In genomic region chr4:80006935-80007744, GRCh38 we compare ENCODE assay signal across 9 cellular contexts.
A peak's percentile ranks its signal among the peaks of the same experiment; 100 is the strongest.
DNase-seq lines count a peak whose midpoint lies in the region; ATAC-seq, FAIRE-seq and TF ChIP-seq lines count a peak whose summit lies in the region.
"Had no signal": no experiment of that assay in that cellular context is flagged by ENCODE, and none has a peak within 500 bp of the region (broad histone marks: within the 10 kb centered on the region; RNA-seq: fewer than 3 reads in every experiment).

No MANE protein-coding gene starts in this region.

- H3K9me3 Mint-ChIP-seq in astrocyte (ENCODE audit: unreplicated experiment): peaks cover 7% of the 10 kb centered on the region

- peaks cover 8% of the 10 kb centered on the region for H3K4me1 ChIP-seq in astrocyte (ENCODE audit: insufficient read depth, low read length)
- H3K4me1 ChIP-seq in lower lobe of right lung: peaks cover 9% of the 10 kb centered on the region

- no peaks in the 10 kb centered on the region for H3K9me3 ChIP-seq in astrocyte (ENCODE audit: insufficient read depth, low read depth, low read length)
- H3K9me3 ChIP-seq in lower lobe of right lung: peaks cover 9% of the 10 kb centered on the region

- H3K27me3 ChIP-seq in astrocyte (ENCODE audit: insufficient read depth, low read length): no peaks in the 10 kb centered on the region
- H3K27me3 ChIP-seq in lower lobe of right lung (ENCODE audit: low read depth): no peaks in the 10 kb centered on the region

- peaks cover 9% of the 10 kb centered on the region for H3K36me3 Mint-ChIP-seq in astrocyte (ENCODE audit: low read depth, unreplicated experiment)

- peaks cover 11% of the 10 kb centered on the region for H3K4me1 Mint-ChIP-seq in astrocyte (ENCODE audit: low read depth, unreplicated experiment)

- H3K36me3 ChIP-seq in astrocyte (ENCODE audit: insufficient read depth, low read length): peaks cover 5% of the 10 kb centered on the region
- no peaks in the 10 kb centered on the region for H3K36me3 ChIP-seq in lower lobe of right lung

- H3K27ac Mint-ChIP-seq in astrocyte (ENCODE audit: unreplicated experiment): no peak overlapping the region

- ATAC-seq in lower lobe of right lung: peak; percentile 37 to 48
- ATAC-seq in GM19463 (IDR thresholded peaks at IDR 0.05; ENCODE audit: unreplicated experiment): no peak
- no peak for ATAC-seq in HG03175 (IDR thresholded peaks at IDR 0.05; ENCODE audit: unreplicated experiment)

- no peak overlapping the region for H3K4me2 ChIP-seq in astrocyte (ENCODE audit: low read length)

- no peak overlapping the region for H2AFZ ChIP-seq in astrocyte (ENCODE audit: low read depth, low read length)

- TF ChIP-seq CTCF in astrocyte (IDR thresholded peaks at IDR 0.05; ENCODE audit: insufficient read depth, low read depth, low read length) (no peak), lower lobe of right lung (IDR thresholded peaks at IDR 0.05) (no peak)

- H3K27ac ChIP-seq in astrocyte (ENCODE audit: low read depth, low read length) (no peak overlapping the region), lower lobe of right lung (no peak overlapping the region)

- no peaks in the 10 kb centered on the region for H4K20me1 ChIP-seq in astrocyte (ENCODE audit: insufficient read depth, low read length)

- H3K27me3 Mint-ChIP-seq in astrocyte (ENCODE audit: low read depth, unreplicated experiment): no peaks in the 10 kb centered on the region

- no peak overlapping the region for H3K4me3 Mint-ChIP-seq in astrocyte (ENCODE audit: unreplicated experiment)

- peaks cover 15% of the 10 kb centered on the region for H3K79me2 ChIP-seq in astrocyte (ENCODE audit: insufficient read depth, low read length)

- FAIRE-seq in GM19239 (lab: Jason Lieb, UNC) (peak; percentile 40), astrocyte (lab: Jason Lieb, UNC) (peak; percentile 23)
- FAIRE-seq: TTC549 had no signal

- no peak for DNase-seq in GM19239 (ENCODE audit: insufficient read length, low spot score)
- DNase-seq in NCI-H82 (lab: John Stamatoyannopoulos, UW): peak; percentile 93
- DNase-seq in astrocyte (ENCODE audit: low read depth): no peak
- DNase-seq in lower lobe of right lung: no peak
- no peak for DNase-seq in COR-L47 (lab: John Stamatoyannopoulos, UW)
- no peak for DNase-seq in SKM-1 treated with dmso at 0.1 percent for 144 hours (lab: John Stamatoyannopoulos, UW; ENCODE audit: unreplicated experiment)

- intact Hi-C loops in lower lobe of right lung (cut with DNase I): no loop called here

- no peak overlapping the region for H3K9ac ChIP-seq in astrocyte (ENCODE audit: low read length)

- H3K4me3 ChIP-seq in astrocyte (ENCODE audit: insufficient read depth, low read depth, low read length) (no peak overlapping the region), lower lobe of right lung (no peak overlapping the region)

Comparison
In these comparisons a context has a peak if more than half of its experiments do, and no peak if none do; other contexts are left out.
1. ATAC-seq: peak in lower lobe of right lung (2 of 2); none in GM19463 (single experiment) and HG03175 (single experiment).